ENCODE assay signal across 8 cellular contexts in the genomic region with DNA sequence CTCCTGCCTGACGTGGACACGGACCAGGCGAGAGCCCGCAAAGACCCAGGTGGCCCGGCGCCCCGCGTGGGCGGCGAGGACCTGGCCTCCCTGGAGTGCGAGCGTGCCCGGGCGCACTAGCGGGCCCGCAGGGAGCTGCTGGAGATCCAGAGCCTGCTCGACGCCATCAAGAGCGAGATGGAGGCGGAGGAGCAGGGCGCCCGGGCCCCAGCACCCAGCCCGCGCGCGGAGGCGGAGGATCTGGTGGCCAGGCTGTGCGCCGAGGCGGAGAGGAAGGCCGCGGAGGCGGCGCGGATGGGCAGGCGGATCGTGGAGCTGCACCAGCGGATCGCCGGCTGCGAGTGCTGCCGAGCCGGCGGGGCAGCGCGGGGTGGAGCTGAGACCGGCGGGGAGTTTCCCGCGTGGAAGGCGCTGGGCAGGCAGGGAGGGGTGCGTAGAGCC.
DNase-seq lines count a peak whose midpoint lies in the region; ATAC-seq and FAIRE-seq lines count a peak whose summit lies in the region.

No MANE protein-coding gene starts in this region.

- H3K4me3 ChIP-seq in muscle layer of duodenum (ENCODE audit: low read depth in 1 of 2, low read length in 2 of 2) (peak overlapping the region; percentile 37 to 62), subcutaneous abdominal adipose tissue (ENCODE audit: low read depth in 1 of 5, low read length in 5 of 5) (peak overlapping the region in 4 of 5 donors; percentile 43 to 59 (median 53))

- H3K27me3 ChIP-seq in muscle layer of duodenum (ENCODE audit: low read depth, low read length): peaks cover 7% of the 10 kb centered on the region
- peaks cover 0 to 31% (median 8%) of the 10 kb centered on the region in 5 donors for H3K27me3 ChIP-seq in subcutaneous abdominal adipose tissue (ENCODE audit: control insufficient read depth in 5 of 5, insufficient read depth in 4 of 5, low read length in 5 of 5)

- H3K27ac Mint-ChIP-seq in effector memory CD8-positive, alpha-beta T cell: peak overlapping the region in 1 of 2 donors; percentile 64

- H3K9ac ChIP-seq in subcutaneous abdominal adipose tissue (ENCODE audit: low read length in 5 of 5): peak overlapping the region in 4 of 5 donors; percentile 39 to 53 (median 46)

- ATAC-seq in effector memory CD8-positive, alpha-beta T cell (replicated peaks): peak; percentile 99
- ATAC-seq in GM19395 (IDR thresholded peaks at IDR 0.05; ENCODE audit: unreplicated experiment): no peak

- peaks cover 0 to 10% of the 10 kb centered on the region in 2 donors for H3K4me1 Mint-ChIP-seq in effector memory CD8-positive, alpha-beta T cell (ENCODE audit: low read depth in 2 of 2)

- H3K4me1 ChIP-seq in muscle layer of duodenum (ENCODE audit: control insufficient read depth in 1 of 2, insufficient read depth in 2 of 2, low read length in 2 of 2) (peaks cover 0 to 3% of the 10 kb centered on the region in 2 donors), subcutaneous abdominal adipose tissue (ENCODE audit: control insufficient read depth in 5 of 5, insufficient read depth in 5 of 5, low read length in 5 of 5) (peaks cover 0 to 12% (median 10%) of the 10 kb centered on the region in 5 donors)

- no peak for FAIRE-seq in urothelium cell line (lab: Jason Lieb, UNC)

- peak overlapping the region; percentile 69 to 70 for H3K4me3 Mint-ChIP-seq in effector memory CD8-positive, alpha-beta T cell

- H3K27me3 Mint-ChIP-seq in effector memory CD8-positive, alpha-beta T cell: peaks cover 5 to 38% of the 10 kb centered on the region in 2 donors

- H3K9me3 ChIP-seq in muscle layer of duodenum (ENCODE audit: control insufficient read depth in 1 of 2, low read length in 2 of 2) (no peaks in the 10 kb centered on the region), subcutaneous abdominal adipose tissue (ENCODE audit: control insufficient read depth in 5 of 5, low read length in 5 of 5) (no peaks in the 10 kb centered on the region)

- H3K9me3 Mint-ChIP-seq in effector memory CD8-positive, alpha-beta T cell: no peaks in the 10 kb centered on the region

- H3K36me3 Mint-ChIP-seq in effector memory CD8-positive, alpha-beta T cell (ENCODE audit: insufficient read depth): peaks cover 3% of the 10 kb centered on the region

- H3K27ac ChIP-seq in muscle layer of duodenum (ENCODE audit: low read length): no peak overlapping the region
- no peak overlapping the region for H3K27ac ChIP-seq in subcutaneous abdominal adipose tissue (ENCODE audit: low read depth, low read length)

- DNase-seq in CD1c-positive myeloid dendritic cell (ENCODE audit: extremely low spot score): peak; percentile 51
- peak; percentile 14 to 23 for DNase-seq in activated CD4-positive, alpha-beta T cell treated with anti-CD3 and anti-CD28 coated beads, Interleukin-2, amount 50 U/mL, for 24 hours (ENCODE audit: low read depth in 1 of 2, low spot score in 1 of 2)
- peak; percentile 51 to 57 (median 55) for DNase-seq in effector memory CD8-positive, alpha-beta T cell
- no peak for DNase-seq in urothelium cell line (ENCODE audit: low spot score)
- DNase-seq in SW480 (ENCODE audit: low spot score): no peak

- H3K36me3 ChIP-seq in muscle layer of duodenum (ENCODE audit: control insufficient read depth in 1 of 2, insufficient read depth in 2 of 2, low read length in 2 of 2) (no peaks in the 10 kb centered on the region), subcutaneous abdominal adipose tissue (ENCODE audit: control insufficient read depth in 5 of 5, insufficient read depth in 5 of 5, low read length in 5 of 5) (no peaks in the 10 kb centered on the region)

Comparison
In these comparisons a context has a peak if more than half of its experiments do, and no peak if none do; other contexts are left out.
1. DNase-seq: peak in CD1c-positive myeloid dendritic cell (single experiment), activated CD4-positive, alpha-beta T cell treated with anti-CD3 and anti-CD28 coated beads, Interleukin-2, amount 50 U/mL, for 24 hours (2 of 2) and effector memory CD8-positive, alpha-beta T cell (3 of 3); none in urothelium cell line (single experiment) and SW480 (single experiment).